ENCODE assay signal across 17 cellular contexts in the genomic region with DNA sequence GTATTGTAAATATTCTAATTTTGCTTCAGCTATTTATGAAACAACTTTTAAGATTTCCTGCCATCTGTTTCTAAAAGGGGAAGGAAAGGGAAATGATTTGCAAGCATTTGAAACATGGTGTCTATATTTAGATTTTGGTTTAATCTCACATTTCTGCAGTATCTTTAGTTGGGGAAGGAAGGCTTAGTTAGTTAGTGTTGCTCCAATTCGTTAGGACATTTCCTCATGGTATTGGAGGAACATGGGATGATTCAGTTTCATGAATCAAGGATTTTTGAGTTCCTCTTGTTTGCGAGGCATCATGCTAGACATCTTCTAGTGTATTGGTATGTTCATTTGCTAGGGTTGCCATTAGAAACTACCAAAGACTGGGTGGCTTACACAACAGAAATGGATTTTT. TPM values are rescaled to one million over a fixed set of nuclear protein-coding genes. Genes with fewer than 3 reads are reported as not detected.
DNase-seq lines count a peak whose midpoint lies in the region; ATAC-seq and TF ChIP-seq lines count a peak whose summit lies in the region.
"Had no signal": no experiment of that assay in that cellular context is flagged by ENCODE, and none has a peak within 500 bp of the region (broad histone marks: within the 10 kb centered on the region; RNA-seq: fewer than 3 reads in every experiment).

No MANE protein-coding gene starts in this region.

- H3K4me2 ChIP-seq in Loucy (ENCODE audit: low read depth, low read length, poor library complexity, severe bottlenecking), result peak overlapping the region; percentile 21
- no peak overlapping the region for H3K4me2 ChIP-seq in GM23248 (ENCODE audit: unreplicated experiment)

- H3K27ac Mint-ChIP-seq in CD14-positive monocyte, result peak overlapping the region; percentile 5 to 91 (median 85)
- H3K27ac Mint-ChIP-seq: activated naive CD4-positive, alpha-beta T cell treated with anti-CD3 and anti-CD28 coated beads, Interleukin-2, amount 50 U/mL, for 24 hours; endodermal cell had no signal

- in situ Hi-C loops in GM23248 (cut with MboI), result loop anchor here (10.0 to 25.0 kb wide), 2 partner anchors 212 to 954 kb away; no protein-coding TSS in a partner anchor

- H3K27me3 Mint-ChIP-seq in CD14-positive monocyte (ENCODE audit: low read depth in 3 of 3), result peaks cover 1 to 4% (median 2%) of the 10 kb centered on the region in 3 donors
- H3K27me3 Mint-ChIP-seq: activated naive CD4-positive, alpha-beta T cell treated with anti-CD3 and anti-CD28 coated beads, Interleukin-2, amount 50 U/mL, for 24 hours had no signal

- no peaks in the 10 kb centered on the region for H3K27me3 ChIP-seq in Loucy (ENCODE audit: insufficient read depth, low read length, poor library complexity, severe bottlenecking)
- H3K27me3 ChIP-seq in lower lobe of right lung (ENCODE audit: low read depth), result no peaks in the 10 kb centered on the region
- no peaks in the 10 kb centered on the region; the same call in 1 of the 2 replicates for H3K27me3 ChIP-seq in GM23248 (replicated peaks; ENCODE audit: insufficient read depth)

- H3K79me2 ChIP-seq in Loucy (ENCODE audit: insufficient read depth, low read length) (no peaks in the 10 kb centered on the region), GM23248 (ENCODE audit: insufficient read depth) (no peaks in the 10 kb centered on the region)

- DNase-seq in CD14-positive monocyte (ENCODE audit: low spot score) (no peak), OCI-M1 (lab: John Stamatoyannopoulos, UW) (peak; percentile 32), lower lobe of right lung (no peak), H4 (ENCODE audit: low spot score) (no peak), GM23248 (no peak), UCSD-AML1 (lab: John Stamatoyannopoulos, UW; ENCODE audit: unreplicated experiment) (no peak)
- DNase-seq: activated CD4-positive, CD25-positive, alpha-beta regulatory T cell; activated T-cell treated with anti-CD3 and anti-CD28 coated beads, Interleukin-2, amount 50 U/mL, for 48 hours; DND-41; endodermal cell; NCI-H82; small intestine; stimulated activated CD4-positive, alpha-beta T cell treated with anti-CD3 and anti-CD28 coated beads, Interleukin-4, amount 100 ng/mL, for 24 hours; T-helper 1 cell had no signal

- H2AFZ ChIP-seq in Loucy (ENCODE audit: low read length) (0 out of 2 replicates have a peak overlapping the region, but pooled peaks have one; percentile 29), GM23248 (no peak overlapping the region)

- intact Hi-C loops in CD14-positive monocyte (cut with micrococcal nuclease) (loop anchor here (5.0 to 10.0 kb wide), 3 partner anchors 72 to 194 kb away; a partner anchor contains a TSS), lower lobe of right lung (cut with DNase I) (loop anchor here (5.0 kb wide), 1 partner anchor 334 kb away; no protein-coding TSS in a partner anchor)

- no peaks in the 10 kb centered on the region for H3F3A ChIP-seq in Loucy (ENCODE audit: low read depth)
- H3F3A ChIP-seq in GM23248 (ENCODE audit: insufficient read depth), result no peaks in the 10 kb centered on the region

- H3K9me3 ChIP-seq in Loucy (ENCODE audit: insufficient read depth, low read depth, low read length) (no peaks in the 10 kb centered on the region), lower lobe of right lung (no peaks in the 10 kb centered on the region), GM23248 (ENCODE audit: low read depth) (no peaks in the 10 kb centered on the region)

- ATAC-seq in lower lobe of right lung (peak; percentile 25 to 32), HG03469 (IDR thresholded peaks at IDR 0.05; ENCODE audit: unreplicated experiment) (no peak)

- 47 to 56% methylated on average over 2 of the region's 2 CpGs for WGBS in GM23248 (ENCODE audit: low coverage in 1 of 2, low lambda C conversion rate in 2 of 2, missing lambda C conversion rate in 2 of 2), 2 experiments

- peak overlapping the region in 1 of 2 donors; percentile 79 for H3K4me3 Mint-ChIP-seq in CD14-positive monocyte
- H3K4me3 Mint-ChIP-seq: activated naive CD4-positive, alpha-beta T cell treated with anti-CD3 and anti-CD28 coated beads, Interleukin-2, amount 50 U/mL, for 24 hours; endodermal cell had no signal

- H3K4me1 ChIP-seq in Loucy (ENCODE audit: insufficient read depth, low read length, poor library complexity, severe bottlenecking) (peaks cover 8% of the 10 kb centered on the region), lower lobe of right lung (no peaks in the 10 kb centered on the region), GM23248 (ENCODE audit: insufficient read depth) (no peaks in the 10 kb centered on the region; the same call in 1 of the 2 replicates)

- H3K9me3 Mint-ChIP-seq in CD14-positive monocyte, result peaks cover 0 to 5% (median 0%) of the 10 kb centered on the region in 7 donors
- H3K9me3 Mint-ChIP-seq: activated naive CD4-positive, alpha-beta T cell treated with anti-CD3 and anti-CD28 coated beads, Interleukin-2, amount 50 U/mL, for 24 hours had no signal

- peaks cover 37% of the 10 kb centered on the region for H3K4me1 Mint-ChIP-seq in CD14-positive monocyte
- H3K4me1 Mint-ChIP-seq: endodermal cell had no signal

- H3K36me3 ChIP-seq in Loucy (ENCODE audit: insufficient read depth, low read length) (no peaks in the 10 kb centered on the region), lower lobe of right lung (no peaks in the 10 kb centered on the region), GM23248 (ENCODE audit: low read depth) (no peaks in the 10 kb centered on the region)

- no peak overlapping the region for H3K27ac ChIP-seq in lower lobe of right lung
- no peak overlapping the region for H3K27ac ChIP-seq in GM23248

- TF ChIP-seq CTCF in CD14-positive monocyte (IDR thresholded peaks at IDR 0.05), result no peak
- TF ChIP-seq CTCF in Loucy (conservative IDR thresholded peaks at IDR 0.05; ENCODE audit: low read length), result no peak
- no peak for TF ChIP-seq CTCF in lower lobe of right lung (IDR thresholded peaks at IDR 0.05)

- H3K4me3 ChIP-seq in Loucy (ENCODE audit: low read length, poor library complexity, severe bottlenecking) (no peak overlapping the region), lower lobe of right lung (no peak overlapping the region), GM23248 (no peak overlapping the region)

- H3K36me3 Mint-ChIP-seq in CD14-positive monocyte, result peaks cover 0 to 2% of the 10 kb centered on the region in 2 donors

- H3K9me2 ChIP-seq in Loucy (replicated peaks; ENCODE audit: low read depth, low read length), result no peaks in the 10 kb centered on the region
- H3K9me2 ChIP-seq in GM23248 (ENCODE audit: insufficient read depth), result no peaks in the 10 kb centered on the region

- H3K9ac ChIP-seq in Loucy (ENCODE audit: low read depth, low read length, poor library complexity, severe bottlenecking) (no peak overlapping the region), GM23248 (no peak overlapping the region)

- H4K20me1 ChIP-seq in Loucy (ENCODE audit: insufficient read depth, low read length, poor library complexity, severe bottlenecking), result no peaks in the 10 kb centered on the region
- no peaks in the 10 kb centered on the region for H4K20me1 ChIP-seq in GM23248 (ENCODE audit: insufficient read depth)

RNA-seq across cellular contexts. Expression of a gene that starts 20.5 kb away (rescaled TPM):
- 10 to 100 TPM; 15.5 to 22.4 TPM for polyA plus RNA-seq in CD14-positive monocyte
- total RNA-seq in lower lobe of right lung, result 23.3 TPM
- 22.7 and 24.7 TPM in 2 replicates for total RNA-seq in H4 (2014; rRNA removed; shearing (Covaris generic))
- total RNA-seq in GM23248 (2014; rRNA removed; shearing (Covaris generic)), result 6.4 and 13.7 TPM in 2 replicates
- polyA plus RNA-seq in GM23248 (2016; fragmentation: Nextera tagmentation; extraction: Ambion mirVana), result 7.6 and 7.8 TPM in 2 replicates
